1 cellular context compared by ENCODE assay signal in genomic region chr7:134212576-134213546, GRCh38.
TF ChIP-seq lines count a peak whose summit lies in the region.

No MANE protein-coding gene starts in this region.

TF ChIP-seq in K562, 482 proteins besides CTCF, POLR2A, EP300 and RAD21 (continues in another document):
- TF ChIP-seq PRDM10 (IDR thresholded peaks at IDR 0.05; ENCODE audit: partially characterized antibody) (peak; percentile 36), SREBF1 (IDR thresholded peaks at IDR 0.05; ENCODE audit: borderline replicate concordance, low read depth, low read length) (no peak), HMGN3 (IDR thresholded peaks at IDR 0.05; ENCODE audit: borderline replicate concordance, extremely low read depth, insufficient read length, low read depth, low read length) (no peak), ZNF778 (CRISPR knock-in tag; IDR thresholded peaks at IDR 0.05) (no peak), ZBTB11 (CRISPR knock-in tag; IDR thresholded peaks at IDR 0.05) (0 out of 6 replicates have a peak, but pooled peaks of 1 of the 3 experiments have one; percentile 14), KDM4B (IDR thresholded peaks at IDR 0.05; ENCODE audit: borderline replicate concordance in 2 of 2, low read depth in 1 of 2) (no peak), SMARCA4 (IDR thresholded peaks at IDR 0.05) (peak; percentile 52), ID3 (CRISPR knock-in tag; IDR thresholded peaks at IDR 0.05) (no peak), ID3 (tag; IDR thresholded peaks at IDR 0.05) (no peak), ZZZ3 (IDR thresholded peaks at IDR 0.05) (no peak), ZNF766 (CRISPR knock-in tag; conservative IDR thresholded peaks at IDR 0.05) (no peak), RREB1 (CRISPR knock-in tag; IDR thresholded peaks at IDR 0.05) (peak; percentile 90; the same call in 1 of the 2 replicates), JUND (IDR thresholded peaks at IDR 0.05; ENCODE audit: borderline replicate concordance, low read depth, low read length) (peak; percentile 70), JUND (tag; IDR thresholded peaks at IDR 0.05; ENCODE audit: borderline replicate concordance, low read depth, low read length) (peak; percentile 55; the same call in 2 of the 3 replicates), SIX5 (IDR thresholded peaks at IDR 0.05; ENCODE audit: borderline replicate concordance in 1 of 2, insufficient read depth in 1 of 2, low read depth in 1 of 2, low read length in 2 of 2) (no peak), ARID1B (IDR thresholded peaks at IDR 0.05) (peak; percentile 70), E2F6 (IDR thresholded peaks at IDR 0.05; ENCODE audit: borderline replicate concordance in 1 of 2, extremely low read depth in 1 of 2, insufficient read depth in 1 of 2, insufficient read length in 1 of 2, low read depth in 1 of 2, low read length in 1 of 2, poor library complexity in 1 of 2, severe bottlenecking in 1 of 2) (peak in 1 of 2 experiments; percentile 22), JUN (IDR thresholded peaks at IDR 0.05; ENCODE audit: borderline replicate concordance, low read depth, low read length) (peak; percentile 78; the same call in 1 of the 2 replicates), JUN (CRISPR knock-in tag; IDR thresholded peaks at IDR 0.05; ENCODE audit: borderline replicate concordance) (no peak), CEBPG (CRISPR knock-in tag; IDR thresholded peaks at IDR 0.05) (no peak), CEBPG (tag; conservative IDR thresholded peaks at IDR 0.05 in 1 of 2, IDR thresholded peaks at IDR 0.05 in 1 of 2) (peak; percentile 26 to 82; a peak in 3 of 4 replicates), KLF16 (IDR thresholded peaks at IDR 0.05) (no peak), SMAD2 (IDR thresholded peaks at IDR 0.05; ENCODE audit: low read depth, low read length) (no peak), ZNF764 (CRISPR knock-in tag; IDR thresholded peaks at IDR 0.05; ENCODE audit: low read depth) (no peak), CEBPB (tag; IDR thresholded peaks at IDR 0.05) (peak; percentile 77), ETV6 (IDR thresholded peaks at IDR 0.05; ENCODE audit: borderline replicate concordance in 1 of 2, low read depth in 2 of 2, low read length in 1 of 2) (0 out of 4 replicates have a peak, but pooled peaks of 1 of the 2 experiments have one; percentile 32), ETV6 (CRISPR knock-in tag; IDR thresholded peaks at IDR 0.05; ENCODE audit: borderline replicate concordance) (no peak), TRIM24 (IDR thresholded peaks at IDR 0.05) (peak in 1 of 2 experiments; percentile 15; a peak in 1 of 4 replicates), NCOR1 (IDR thresholded peaks at IDR 0.05) (0 out of 2 replicates have a peak, but pooled peaks have one; percentile 7), PHF21A (IDR thresholded peaks at IDR 0.05; ENCODE audit: borderline replicate concordance, low read depth) (no peak), MAFG (tag; conservative IDR thresholded peaks at IDR 0.05) (peak; percentile 75), ERF (CRISPR knock-in tag; IDR thresholded peaks at IDR 0.05) (no peak), TEAD4 (IDR thresholded peaks at IDR 0.05; ENCODE audit: low read length) (peak; percentile 38; the same call in 1 of the 2 replicates), TEAD4 (CRISPR knock-in tag; IDR thresholded peaks at IDR 0.05; ENCODE audit: borderline replicate concordance) (no peak), SPI1 (IDR thresholded peaks at IDR 0.05; ENCODE audit: borderline replicate concordance, low read depth, low read length) (peak; percentile 65; the same call in 1 of the 2 replicates), KLF1 (tag; IDR thresholded peaks at IDR 0.05) (no peak), FOXM1 (IDR thresholded peaks at IDR 0.05; ENCODE audit: low read depth) (no peak), FOXM1 (CRISPR knock-in tag; IDR thresholded peaks at IDR 0.05; ENCODE audit: low read depth) (no peak), SMAD1 (IDR thresholded peaks at IDR 0.05; ENCODE audit: low read depth, low read length, partially characterized antibody) (no peak), E2F1 (CRISPR knock-in tag; IDR thresholded peaks at IDR 0.05) (0 out of 2 replicates have a peak, but pooled peaks have one; percentile 34), NRF1 (conservative IDR thresholded peaks at IDR 0.05 in 1 of 2, IDR thresholded peaks at IDR 0.05 in 1 of 2) (peak; percentile 69 to 74), FOSL1 (tag; conservative IDR thresholded peaks at IDR 0.05) (peak; percentile 84), NFE2 (IDR thresholded peaks at IDR 0.05; ENCODE audit: low read depth) (peak; percentile 94), ZNF592 (IDR thresholded peaks at IDR 0.05) (peak; percentile 74; the same call in 1 of the 2 replicates), DPF2 (IDR thresholded peaks at IDR 0.05) (peak; percentile 58)
